ENCODE assay signal across 11 cellular contexts in genomic region chr7:131521651-131522163, GRCh38. TPM values are rescaled to one million over a fixed set of nuclear protein-coding genes. Genes with fewer than 3 reads are reported as not detected.
DNase-seq lines count a peak whose midpoint lies in the region; ATAC-seq and TF ChIP-seq lines count a peak whose summit lies in the region.
"Had no signal": no experiment of that assay in that cellular context is flagged by ENCODE, and none has a peak within 500 bp of the region (broad histone marks: within the 10 kb centered on the region; RNA-seq: fewer than 3 reads in every experiment).

No MANE protein-coding gene starts in this region.

- H3K9ac ChIP-seq in DND-41 (ENCODE audit: low read depth, low read length) = no peak overlapping the region
- H3K9ac ChIP-seq in neural progenitor cell = no peak overlapping the region

- H3K4me1 ChIP-seq in DND-41 (ENCODE audit: insufficient read depth, low read length) (peaks cover 15% of the 10 kb centered on the region), neural progenitor cell (peaks cover 36% of the 10 kb centered on the region)

- H3K4me2 ChIP-seq in DND-41 (ENCODE audit: insufficient read depth, low read length) = peak overlapping the region; percentile 57
- peak overlapping the region; percentile 25 for H3K4me2 ChIP-seq in neural progenitor cell

- peaks cover 15% of the 10 kb centered on the region for H3K4me1 Mint-ChIP-seq in neural progenitor cell

- H3F3A ChIP-seq in neural progenitor cell (ENCODE audit: low read depth) = peaks cover 44% of the 10 kb centered on the region

- no peak for DNase-seq in DND-41
- DNase-seq in NCI-H146 treated with DMSO at 0.1 percent for 48 hours (lab: John Stamatoyannopoulos, UW; ENCODE audit: unreplicated experiment) = peak; percentile 85
- peak; percentile 58 for DNase-seq in fibroblast of the aortic adventitia (ENCODE audit: low read depth)
- DNase-seq in neural progenitor cell (ENCODE audit: low spot score) = peak; percentile 35
- DNase-seq in nucleus accumbens (lab: John Stamatoyannopoulos, UW) = no peak
- no peak for DNase-seq in stimulated activated CD4-positive, alpha-beta T cell treated with anti-CD3 and anti-CD28 coated beads, Interleukin-15, amount 100 ng/mL, for 24 hours
- no peak for DNase-seq in globus pallidus (ENCODE audit: low spot score)
- no peak for DNase-seq in H7
- DNase-seq: effector memory CD4-positive, alpha-beta T cell; GOT3; NCI-H1092 had no signal

- no peak overlapping the region for H3K4me3 ChIP-seq in DND-41 (ENCODE audit: low read depth in 1 of 2, low read length in 2 of 2)
- no peak overlapping the region for H3K4me3 ChIP-seq in fibroblast of the aortic adventitia (ENCODE audit: low read depth, low read length)
- no peak overlapping the region for H3K4me3 ChIP-seq in neural progenitor cell
- H3K4me3 ChIP-seq in H7 (ENCODE audit: insufficient read depth, low read depth, low read length) = no peak overlapping the region

- H3K36me3 Mint-ChIP-seq in neural progenitor cell = no peaks in the 10 kb centered on the region

- no peaks in the 10 kb centered on the region for H3K27me3 Mint-ChIP-seq in neural progenitor cell (ENCODE audit: insufficient read depth, low read depth)

- 0 out of 2 replicates have a peak overlapping the region, but pooled peaks have one; percentile 20 for H2AFZ ChIP-seq in DND-41 (ENCODE audit: low read depth, low read length)
- H2AFZ ChIP-seq in neural progenitor cell (replicated peaks) = no peak overlapping the region

- H3K79me2 ChIP-seq in DND-41 (ENCODE audit: insufficient read depth, low read length) = no peaks in the 10 kb centered on the region
- H3K79me2 ChIP-seq in neural progenitor cell (ENCODE audit: low read depth) = peaks cover 99% of the 10 kb centered on the region

- ATAC-seq in DND-41 (ENCODE audit: insufficient read depth, low read depth) = no peak

- H3K27ac Mint-ChIP-seq in neural progenitor cell = no peak overlapping the region

- H3K36me3 ChIP-seq in DND-41 (ENCODE audit: insufficient read depth, low read length) (no peaks in the 10 kb centered on the region), neural progenitor cell (no peaks in the 10 kb centered on the region), H7 (replicated peaks; ENCODE audit: control insufficient read depth, insufficient read depth, low read length) (peaks cover 5% of the 10 kb centered on the region)

- TF ChIP-seq CTCF in DND-41 (IDR thresholded peaks at IDR 0.05; ENCODE audit: borderline replicate concordance, extremely low read depth, low read length, poor library complexity, severe bottlenecking) (no peak), fibroblast of the aortic adventitia (IDR thresholded peaks at IDR 0.05; ENCODE audit: insufficient read depth, low read length) (no peak), neural progenitor cell (IDR thresholded peaks at IDR 0.05) (no peak)

- H4K20me1 ChIP-seq in DND-41 (ENCODE audit: insufficient read depth, low read length) (no peaks in the 10 kb centered on the region), neural progenitor cell (ENCODE audit: low read depth) (no peaks in the 10 kb centered on the region)

- no peaks in the 10 kb centered on the region for H3K9me3 Mint-ChIP-seq in neural progenitor cell

- no peak overlapping the region for H3K27ac ChIP-seq in DND-41 (ENCODE audit: low read length)
- H3K27ac ChIP-seq in neural progenitor cell = peak overlapping the region; percentile 53

- H3K9me3 ChIP-seq in DND-41 (ENCODE audit: insufficient read depth, low read length, severe bottlenecking) (no peaks in the 10 kb centered on the region), neural progenitor cell (ENCODE audit: low read depth) (no peaks in the 10 kb centered on the region)

- H3K27me3 ChIP-seq in DND-41 (ENCODE audit: insufficient read depth, low read length, poor library complexity) (no peaks in the 10 kb centered on the region), neural progenitor cell (no peaks in the 10 kb centered on the region), H7 (ENCODE audit: control insufficient read depth, insufficient read depth, low read length) (no peaks in the 10 kb centered on the region)

- no peak overlapping the region for H3K4me3 Mint-ChIP-seq in neural progenitor cell

RNA-seq across cellular contexts. Expression of gene PODXL, which starts 34.7 kb away (rescaled TPM):
- total RNA-seq in fibroblast of the aortic adventitia (ENCODE audit: low replicate concordance) (2.3 and 7.3 TPM in 2 replicates), neural progenitor cell (ENCODE audit: low replicate concordance) (37.7 and 38.4 TPM in 2 replicates)
- 254 and 339 TPM in 2 replicates for total RNA-seq in H7 (2014; rRNA removed; shearing (Covaris generic))

Comparison
In these comparisons a context has a peak if more than half of its experiments do, and no peak if none do; other contexts are left out.
1. DNase-seq: peak in NCI-H146 treated with DMSO at 0.1 percent for 48 hours (single experiment), fibroblast of the aortic adventitia (single experiment) and neural progenitor cell (single experiment); none in DND-41 (single experiment), nucleus accumbens (0 of 56), stimulated activated CD4-positive, alpha-beta T cell treated with anti-CD3 and anti-CD28 coated beads, Interleukin-15, amount 100 ng/mL, for 24 hours (single experiment), globus pallidus (single experiment) and H7 (single experiment).